ENCODE assay signal across 19 cellular contexts in genomic region chr15:65426216-65426853, GRCh38. TPM values are rescaled to one million over a fixed set of nuclear protein-coding genes. Genes with fewer than 3 reads are reported as not detected.
DNase-seq lines count a peak whose midpoint lies in the region; TF ChIP-seq lines count a peak whose summit lies in the region.
"Had no signal": no experiment of that assay in that cellular context is flagged by ENCODE, and none has a peak within 500 bp of the region (broad histone marks: within the 10 kb centered on the region; RNA-seq: fewer than 3 reads in every experiment).

No MANE protein-coding gene starts in this region.

- H3K4me1 Mint-ChIP-seq in neural crest cell, result peaks cover 27% of the 10 kb centered on the region

- H3K9me3 Mint-ChIP-seq in neural crest cell, result no peaks in the 10 kb centered on the region

- TF ChIP-seq CTCF in neural crest cell (conservative IDR thresholded peaks at IDR 0.05), result no peak

- H3K4me3 Mint-ChIP-seq in neural crest cell, result peak overlapping the region; percentile 61

- peak overlapping the region; percentile 32 for H3K27ac Mint-ChIP-seq in neural crest cell (ENCODE audit: unreplicated experiment)

- peak; percentile 45 for DNase-seq in activated effector memory CD4-positive, alpha-beta T cell treated with anti-CD3 and anti-CD28 coated beads, Interleukin-2, amount 50 U/mL, for 16 hours
- DNase-seq in activated effector memory CD4-positive, alpha-beta T cell treated with Interleukin-2 at 50 U/mL for 16 hours, result no peak
- DNase-seq in ecto neural progenitor cell (ENCODE audit: low spot score) (peak; percentile 42), neural crest cell (ENCODE audit: low read depth, low spot score) (no peak), ureter (ENCODE audit: low spot score) (peak; percentile 32), NCI-H2081 treated with DMSO at 0.1 percent for 48 hours (lab: John Stamatoyannopoulos, UW) (no peak), NCI-H774 (lab: John Stamatoyannopoulos, UW) (no peak), 8988T (no peak)
- DNase-seq: BE2C, EL, Karpas-422, MV-4-11, NCI-H1105 treated with DMSO at 0.1 percent for 48 hours, NCI-H2029 treated with DMSO at 0.1 percent for 48 hours, NCI-H2171 treated with DMSO at 0.1 percent for 48 hours, NCI-H446, OCI-M1, SHP77 had no signal

- H3K27me3 Mint-ChIP-seq in neural crest cell (ENCODE audit: low read depth), result peaks cover 3% of the 10 kb centered on the region

- H3K36me3 Mint-ChIP-seq in neural crest cell (ENCODE audit: low read depth), result no peaks in the 10 kb centered on the region

RNA-seq across cellular contexts. Expression of gene IGDCC4, which starts 3.6 kb away (rescaled TPM):
- 19.8 and 19.9 TPM in 2 replicates for total RNA-seq in neural crest cell
- 2.1 TPM for total RNA-seq in ureter

RNA-seq across cellular contexts. Expression of gene IGDCC3, which starts 48.5 kb away (rescaled TPM):
- 298 and 300 TPM in 2 replicates for total RNA-seq in neural crest cell
- 1.6 TPM for total RNA-seq in ureter
- total RNA-seq: M059J had no signal

Comparison
In these comparisons a context has a peak if more than half of its experiments do, and no peak if none do; other contexts are left out.
1. DNase-seq: peak in activated effector memory CD4-positive, alpha-beta T cell treated with anti-CD3 and anti-CD28 coated beads, Interleukin-2, amount 50 U/mL, for 16 hours (single experiment), ecto neural progenitor cell (single experiment) and ureter (single experiment); none in activated effector memory CD4-positive, alpha-beta T cell treated with Interleukin-2 at 50 U/mL for 16 hours (single experiment), neural crest cell (single experiment), NCI-H2081 treated with DMSO at 0.1 percent for 48 hours (single experiment), NCI-H774 (single experiment) and 8988T (single experiment).
2. RNA of gene IGDCC3, which starts 48.5 kb away (total RNA-seq): 298 to 300 TPM in neural crest cell; 1.6 TPM in ureter (single experiment); every median in the first group is over 100 times any median in the second.